In genomic region chr2:19796036-19796703, GRCh38 we compare ENCODE assay signal across 17 cellular contexts.
A peak's percentile ranks its signal among the peaks of the same experiment; 100 is the strongest.
DNase-seq lines count a peak whose midpoint lies in the region; ATAC-seq and TF ChIP-seq lines count a peak whose summit lies in the region.
"Had no signal": no experiment of that assay in that cellular context is flagged by ENCODE, and none has a peak within 500 bp of the region (broad histone marks: within the 10 kb centered on the region; RNA-seq: fewer than 3 reads in every experiment).

No MANE protein-coding gene starts in this region.

- H3K27ac Mint-ChIP-seq in MCF 10A (ENCODE audit: low read depth, unreplicated experiment) = peak overlapping the region; percentile 80
- H3K27ac Mint-ChIP-seq: activated B cell treated with CpG ODN at 0.5 μM for 24 hours had no signal

- no peaks in the 10 kb centered on the region for H3K27me3 ChIP-seq in breast epithelium
- H3K27me3 ChIP-seq in SJSA1 (replicated peaks) = no peaks in the 10 kb centered on the region
- H3K27me3 ChIP-seq: neutrophil, stomach had no signal

- H3K4me3 ChIP-seq in breast epithelium (no peak overlapping the region), SJSA1 (no peak overlapping the region), fibroblast of mammary gland (ENCODE audit: control insufficient read depth, low read depth, low read length) (no peak overlapping the region)
- H3K4me3 ChIP-seq: lower lobe of right lung, stomach had no signal

- CTCF ChIA-PET in MCF 10A (lab: Yijun Ruan, JAX) = interaction anchor here (0.7 to 1.8 kb wide), 7 partner anchors 10 to 444 kb away, joined by 3 to 4 read pairs (median 3); no protein-coding TSS in a partner anchor

- H3K4me1 Mint-ChIP-seq in MCF 10A (ENCODE audit: insufficient read depth, unreplicated experiment) = peaks cover 48% of the 10 kb centered on the region
- H3K4me1 Mint-ChIP-seq: activated B cell treated with CpG ODN at 0.5 μM for 24 hours; central memory CD8-positive, alpha-beta T cell had no signal

- H3K27ac ChIP-seq in breast epithelium = no peak overlapping the region
- peak overlapping the region; percentile 4; the same call in 1 of the 2 replicates for H3K27ac ChIP-seq in SJSA1
- H3K27ac ChIP-seq: lower lobe of right lung, neutrophil had no signal

- peaks cover 5% of the 10 kb centered on the region for H3K36me3 Mint-ChIP-seq in MCF 10A (ENCODE audit: insufficient read depth, unreplicated experiment)

- intact Hi-C loops in MCF 10A (cut with micrococcal nuclease) (loop anchor here (5.0 kb wide), 1 partner anchor 259 kb away; no protein-coding TSS in a partner anchor), breast epithelium (cut with DNase I; ENCODE audit: low total_unique reads) (no loop called here)

- H3K4me3 Mint-ChIP-seq in MCF 10A (ENCODE audit: unreplicated experiment) = peak overlapping the region; percentile 53
- H3K4me3 Mint-ChIP-seq: activated B cell treated with CpG ODN at 0.5 μM for 24 hours; central memory CD8-positive, alpha-beta T cell had no signal

- POLR2A ChIA-PET in MCF 10A (lab: Yijun Ruan, JAX) = interaction anchor here (0.6 to 4.1 kb wide), 13 partner anchors 10 to 427 kb away, joined by 3 to 32 read pairs (median 3); partner anchors contain the start of gene WDR35

- no TSS peak for BruUV-seq in MCF 10A (replicated peaks; lab: Mats Ljungman, UMichigan)

- no peak for TF ChIP-seq CTCF in MCF 10A (IDR thresholded peaks at IDR 0.05; ENCODE audit: unreplicated experiment)
- TF ChIP-seq CTCF in breast epithelium (IDR thresholded peaks at IDR 0.05) = no peak
- no peak for TF ChIP-seq CTCF in fibroblast of mammary gland (conservative IDR thresholded peaks at IDR 0.05; ENCODE audit: control insufficient read depth, insufficient read depth, low read depth, low read length)

- no peaks in the 10 kb centered on the region for H3K4me1 ChIP-seq in breast epithelium
- peaks cover 14% of the 10 kb centered on the region for H3K4me1 ChIP-seq in SJSA1 (replicated peaks)
- H3K4me1 ChIP-seq: lower lobe of right lung had no signal

- no peaks in the 10 kb centered on the region for H3K9me3 Mint-ChIP-seq in MCF 10A (ENCODE audit: unreplicated experiment)
- H3K9me3 Mint-ChIP-seq: activated B cell treated with CpG ODN at 0.5 μM for 24 hours; central memory CD8-positive, alpha-beta T cell had no signal

- H3K27me3 Mint-ChIP-seq in MCF 10A (ENCODE audit: insufficient read depth, unreplicated experiment) = peaks cover 13% of the 10 kb centered on the region

- H3K9me3 ChIP-seq in breast epithelium = no peaks in the 10 kb centered on the region
- no peaks in the 10 kb centered on the region for H3K9me3 ChIP-seq in SJSA1 (replicated peaks)
- H3K9me3 ChIP-seq: Caco-2, lower lobe of right lung, neutrophil, stomach had no signal

- no peak for ATAC-seq in HG03442 (IDR thresholded peaks at IDR 0.05; ENCODE audit: unreplicated experiment)
- no peak for ATAC-seq in HG03139 (IDR thresholded peaks at IDR 0.05; ENCODE audit: unreplicated experiment)
- no peak for ATAC-seq in HG02623 (IDR thresholded peaks at IDR 0.05; ENCODE audit: unreplicated experiment)
- ATAC-seq: lower lobe of right lung had no signal

- no peaks in the 10 kb centered on the region for H3K36me3 ChIP-seq in breast epithelium
- no peaks in the 10 kb centered on the region for H3K36me3 ChIP-seq in SJSA1
- H3K36me3 ChIP-seq: lower lobe of right lung, neutrophil, stomach had no signal

- DNase-seq in MCF 10A (ENCODE audit: unreplicated experiment) (peak; percentile 92), breast epithelium (ENCODE audit: low spot score in 2 of 2) (no peak), SJSA1 (ENCODE audit: low read depth in 1 of 2, low spot score in 2 of 2) (peak in 1 of 2 experiments; percentile 28), fibroblast of mammary gland (ENCODE audit: low read depth) (peak; percentile 91), superior temporal gyrus (ENCODE audit: extremely low spot score) (peak; percentile 52)
- DNase-seq: activated B cell treated with CpG ODN at 0.5 μM for 24 hours; activated naive CD4-positive, alpha-beta T cell; Caco-2; H7; lower lobe of right lung; small intestine; stomach had no signal

- TF ChIP-seq POLR2A in breast epithelium (IDR thresholded peaks at IDR 0.05) = no peak

Comparison
In these comparisons a context has a peak if more than half of its experiments do, and no peak if none do; other contexts are left out.
1. DNase-seq: peak in MCF 10A (single experiment), fibroblast of mammary gland (single experiment) and superior temporal gyrus (single experiment); none in breast epithelium (0 of 2).